ENCODE assay signal across 19 cellular contexts in the genomic region with DNA sequence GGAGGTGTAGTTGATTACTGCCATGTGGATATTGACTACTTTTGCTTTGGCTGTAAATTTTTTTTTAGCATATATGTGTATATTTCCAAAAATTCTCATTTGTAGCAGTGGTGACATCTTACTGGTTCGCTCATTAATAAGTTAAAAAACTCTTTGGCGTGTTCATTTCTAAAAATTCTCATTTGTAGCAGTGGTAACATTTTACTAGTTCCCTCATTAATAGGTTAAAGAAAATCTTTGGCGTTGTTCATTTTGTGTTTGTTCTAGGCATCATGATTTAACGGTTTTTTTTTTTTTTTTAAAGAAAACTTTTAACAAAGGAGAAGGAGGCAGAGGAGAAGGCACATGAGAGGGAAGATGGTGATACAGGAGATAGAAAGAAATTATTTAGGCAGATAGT. TPM values are rescaled to one million over a fixed set of nuclear protein-coding genes. Genes with fewer than 3 reads are reported as not detected.
A peak's percentile ranks its signal among the peaks of the same experiment; 100 is the strongest.
DNase-seq lines count a peak whose midpoint lies in the region; ATAC-seq and TF ChIP-seq lines count a peak whose summit lies in the region.
"Had no signal": no experiment of that assay in that cellular context is flagged by ENCODE, and none has a peak within 500 bp of the region (broad histone marks: within the 10 kb centered on the region; RNA-seq: fewer than 3 reads in every experiment).

No MANE protein-coding gene starts in this region.

- H3K18ac ChIP-seq in H9 (ENCODE audit: insufficient read length, low read depth, low read length), result no peak overlapping the region

- H3K79me1 ChIP-seq in H9 (ENCODE audit: insufficient read depth, low read depth, low read length, poor library complexity, severe bottlenecking), result no peaks in the 10 kb centered on the region

- no peak overlapping the region for H3K23ac ChIP-seq in H9 (ENCODE audit: insufficient read length, low read depth, low read length)

- peaks cover 43 to 50% of the 10 kb centered on the region in 2 experiments for H3K4me1 Mint-ChIP-seq in H9
- H3K4me1 Mint-ChIP-seq in activated CD4-positive, alpha-beta T cell treated with anti-CD3 and anti-CD28 coated beads, Interleukin-2, amount 10 ng/mL, durations not matched to agents 7 days and 5 days, result no peaks in the 10 kb centered on the region
- H3K4me1 Mint-ChIP-seq: CD4-positive, alpha-beta memory T cell had no signal

- no peak overlapping the region for H2BK120ac ChIP-seq in H9 (ENCODE audit: low read depth, low read length, poor library complexity, severe bottlenecking)

- no peaks in the 10 kb centered on the region for H3K23me2 ChIP-seq in H9 (ENCODE audit: insufficient read length, low read depth, low read length, poor library complexity, severe bottlenecking)

- H4K8ac ChIP-seq in H9 (replicated peaks; ENCODE audit: insufficient read length, low read depth, low read length), result no peak overlapping the region

- TF ChIP-seq CTCF in H9 (conservative IDR thresholded peaks at IDR 0.05) (no peak), right lobe of liver (IDR thresholded peaks at IDR 0.05) (no peak)

- H3K36me3 ChIP-seq in HUES64 (ENCODE audit: insufficient read depth, low read length), result no peaks in the 10 kb centered on the region
- no peaks in the 10 kb centered on the region for H3K36me3 ChIP-seq in iPS-18a (ENCODE audit: control insufficient read depth, low read depth, low read length)
- H3K36me3 ChIP-seq in right lobe of liver, result no peaks in the 10 kb centered on the region

- no peak for ATAC-seq in right lobe of liver
- no peak for ATAC-seq in HG02571 (IDR thresholded peaks at IDR 0.05; ENCODE audit: unreplicated experiment)
- ATAC-seq: A549 had no signal

- H3K27me3 ChIP-seq in H9 (ENCODE audit: insufficient read depth, low read length) (no peaks in the 10 kb centered on the region), HUES64 (ENCODE audit: insufficient read depth, low read length) (no peaks in the 10 kb centered on the region), iPS-18a (ENCODE audit: control insufficient read depth, insufficient read depth, low read length) (no peaks in the 10 kb centered on the region), right lobe of liver (no peaks in the 10 kb centered on the region)

- no CpG with 5 or more reads among the region's 4 CpGs for WGBS in H9 (ENCODE audit: extremely low coverage, insufficient read length, low lambda C conversion rate)
- WGBS in HUES64, result 94% methylated on average over 3 of the region's 4 CpGs
- 51% methylated on average over 4 of the region's 4 CpGs for WGBS in right lobe of liver (ENCODE audit: insufficient coverage, low coverage, low lambda C conversion rate, missing lambda C conversion rate)

- H3K27ac ChIP-seq in H9 (ENCODE audit: insufficient read length, low read depth, low read length) (no peak overlapping the region), HUES64 (ENCODE audit: low read depth, low read length) (peak overlapping the region; percentile 60; the same call in 1 of the 2 replicates), iPS-18a (ENCODE audit: low read length) (peak overlapping the region; percentile 66), right lobe of liver (no peak overlapping the region)
- H3K27ac ChIP-seq: A549 had no signal

- no peak overlapping the region for H2AFZ ChIP-seq in H9 (ENCODE audit: low read length)

- no peak overlapping the region for H2BK5ac ChIP-seq in H9 (ENCODE audit: insufficient read length, low read length)

- no peaks in the 10 kb centered on the region for H3K9me3 Mint-ChIP-seq in H9
- peaks cover 4% of the 10 kb centered on the region for H3K9me3 Mint-ChIP-seq in activated CD4-positive, alpha-beta T cell treated with anti-CD3 and anti-CD28 coated beads, Interleukin-2, amount 10 ng/mL, durations not matched to agents 7 days and 5 days

- no peak overlapping the region for H4K91ac ChIP-seq in H9 (ENCODE audit: insufficient read length, low read depth, low read length)

- intact Hi-C loops in right lobe of liver (cut with DNase I), result no loop called here

- CTCF ChIA-PET in activated CD4-positive, alpha-beta T cell treated with anti-CD3 and anti-CD28 coated beads, Interleukin-2, amount 10 ng/mL, durations not matched to agents 7 days and 5 days (lab: Charles Lee), result no interaction called here

- TF ChIP-seq POLR2A in right lobe of liver (IDR thresholded peaks at IDR 0.05), result no peak

- no peaks in the 10 kb centered on the region; a peak in 1 of 7 replicates for H3K36me3 Mint-ChIP-seq in H9 (ENCODE audit: insufficient read depth in 1 of 3, low read depth in 3 of 3)
- H3K36me3 Mint-ChIP-seq in activated CD4-positive, alpha-beta T cell treated with anti-CD3 and anti-CD28 coated beads, Interleukin-2, amount 10 ng/mL, durations not matched to agents 7 days and 5 days (ENCODE audit: low read depth), result no peaks in the 10 kb centered on the region
- H3K36me3 Mint-ChIP-seq: CD4-positive, alpha-beta memory T cell had no signal

- no peak overlapping the region for H3K14ac ChIP-seq in H9 (ENCODE audit: insufficient read depth, low read length)

- H2BK20ac ChIP-seq in H9 (ENCODE audit: low read depth, low read length, poor library complexity, severe bottlenecking), result no peak overlapping the region

- H2BK12ac ChIP-seq in H9 (ENCODE audit: insufficient read length, low read depth, low read length), result no peak overlapping the region

- no peak overlapping the region for H2AK5ac ChIP-seq in H9 (ENCODE audit: insufficient read length, low read length)

- H3K4me3 ChIP-seq in HUES64 (ENCODE audit: low read length) (no peak overlapping the region), iPS-18a (ENCODE audit: low read length) (peak overlapping the region; percentile 11), right lobe of liver (no peak overlapping the region)
- H3K4me3 ChIP-seq: A549 had no signal

- H3K4me2 ChIP-seq in H9 (ENCODE audit: insufficient read depth, insufficient read length, low read length), result no peak overlapping the region
- H3K4me2 ChIP-seq: A549 had no signal

- no peak overlapping the region; a peak in 2 of 5 replicates for H3K4me3 Mint-ChIP-seq in H9
- H3K4me3 Mint-ChIP-seq in activated CD4-positive, alpha-beta T cell treated with anti-CD3 and anti-CD28 coated beads, Interleukin-2, amount 10 ng/mL, durations not matched to agents 7 days and 5 days, result no peak overlapping the region
- H3K4me3 Mint-ChIP-seq: CD4-positive, alpha-beta memory T cell had no signal

- H3K27ac Mint-ChIP-seq in H9, result peak overlapping the region in 2 of 3 experiments; percentile 90 to 96; a peak in 4 of 7 replicates
- no peak overlapping the region for H3K27ac Mint-ChIP-seq in activated CD4-positive, alpha-beta T cell treated with anti-CD3 and anti-CD28 coated beads, Interleukin-2, amount 10 ng/mL, durations not matched to agents 7 days and 5 days
- H3K27ac Mint-ChIP-seq: CD4-positive, alpha-beta memory T cell had no signal

- POLR2A ChIA-PET in activated CD4-positive, alpha-beta T cell treated with anti-CD3 and anti-CD28 coated beads, Interleukin-2, amount 10 ng/mL, durations not matched to agents 7 days and 5 days (lab: Charles Lee), result no interaction called here

- H3K9ac ChIP-seq in H9 (ENCODE audit: extremely low read depth, insufficient read length, low read length), result no peak overlapping the region
- no peak overlapping the region for H3K9ac ChIP-seq in HUES64 (ENCODE audit: low read depth, low read length)
- H3K9ac ChIP-seq in iPS-18a (ENCODE audit: low read length), result peak overlapping the region; percentile 47

- no peak overlapping the region for H2BK15ac ChIP-seq in H9 (ENCODE audit: low read depth, low read length)

- DNase-seq in H9, result no peak
- no peak for DNase-seq in pons (ENCODE audit: low spot score)
- no peak for DNase-seq in right lobe of liver
- DNase-seq in activated CD4-positive, alpha-beta T cell treated with anti-CD3 and anti-CD28 coated beads, Interleukin-2, amount 10 ng/mL, durations not matched to agents 7 days and 5 days, result no peak
- DNase-seq: 8988T; C1 segment of cervical spinal cord; Calu3; CD4-positive, alpha-beta memory T cell; COR-L47; DMS53; DMS79 treated with DMSO at 0.1 percent for 48 hours; GF-D8; GOT3; HCEC 1CT had no signal

- H3K4me1 ChIP-seq in H9 (ENCODE audit: insufficient read depth, low read length) (peaks cover 8% of the 10 kb centered on the region), HUES64 (ENCODE audit: insufficient read depth, low read length) (peaks cover 32% of the 10 kb centered on the region), iPS-18a (ENCODE audit: control insufficient read depth, low read depth, low read length) (peaks cover 36% of the 10 kb centered on the region), right lobe of liver (no peaks in the 10 kb centered on the region)
- H3K4me1 ChIP-seq: A549 had no signal

- no peaks in the 10 kb centered on the region for H3K79me2 ChIP-seq in H9 (ENCODE audit: insufficient read depth, low read length)

- no peak overlapping the region for H4K5ac ChIP-seq in H9 (ENCODE audit: insufficient read length, low read depth, low read length)

- no peaks in the 10 kb centered on the region for H4K20me1 ChIP-seq in H9 (ENCODE audit: control insufficient read depth, insufficient read depth, insufficient read length)

- no peaks in the 10 kb centered on the region for H3K9me3 ChIP-seq in H9 (ENCODE audit: control insufficient read depth, low read depth, low read length)
- no peaks in the 10 kb centered on the region for H3K9me3 ChIP-seq in HUES64 (ENCODE audit: insufficient read depth, low read depth, low read length)
- no peaks in the 10 kb centered on the region for H3K9me3 ChIP-seq in iPS-18a (ENCODE audit: control insufficient read depth, low read depth, low read length)
- H3K9me3 ChIP-seq in right lobe of liver, result no peaks in the 10 kb centered on the region
- H3K9me3 ChIP-seq: A549 had no signal

- H3K27me3 Mint-ChIP-seq in H9 (ENCODE audit: low read depth), result no peaks in the 10 kb centered on the region; the same call in 1 of the 2 replicates
- no peaks in the 10 kb centered on the region for H3K27me3 Mint-ChIP-seq in activated CD4-positive, alpha-beta T cell treated with anti-CD3 and anti-CD28 coated beads, Interleukin-2, amount 10 ng/mL, durations not matched to agents 7 days and 5 days

- no peak overlapping the region for H3T11ph ChIP-seq in H9 (ENCODE audit: low read length)

- no peak overlapping the region for H3K4ac ChIP-seq in H9 (ENCODE audit: low read depth, low read length)

- H3K56ac ChIP-seq in H9 (ENCODE audit: insufficient read length, low read depth, low read length), result no peak overlapping the region

RNA-seq across cellular contexts. Expression of gene CACNB2, which starts 45.9 kb away (rescaled TPM):
- total RNA-seq in H9 (2021) (1.3 and 2.6 TPM in 2 replicates), right lobe of liver (1 to 10 TPM in 3 of 6 experiments, under 1 TPM in 2, not detected in 1; 0.12 to 1.8 (median 1.0) TPM)
- polyA plus RNA-seq in HUES64 (2013, experiment 1 of 2), result 0.95 TPM
- polyA plus RNA-seq in HUES64 (2013, experiment 2 of 2), result 1.5 TPM
- not detected for total RNA-seq in activated CD4-positive, alpha-beta T cell treated with anti-CD3 and anti-CD28 coated beads, Interleukin-2, amount 10 ng/mL, durations not matched to agents 7 days and 5 days
- total RNA-seq: Calu3; CD4-positive, alpha-beta memory T cell; G401 had no signal
- polyA plus RNA-seq: A549 had no signal

Comparison
In these comparisons a context has a peak if more than half of its experiments do, and no peak if none do; other contexts are left out.
1. H3K27ac ChIP-seq: peak in HUES64 (single experiment) and iPS-18a (single experiment); none in H9 (single experiment) and right lobe of liver (0 of 3).